ENCODE assay signal across 29 cellular contexts in genomic region chr3:128502712-128503111, GRCh38. TPM values are rescaled to one million over a fixed set of nuclear protein-coding genes. Genes with fewer than 3 reads are reported as not detected.
"Had no signal": no experiment of that assay in that cellular context is flagged by ENCODE, and none has a peak within 500 bp of the region (broad histone marks: within the 10 kb centered on the region; RNA-seq: fewer than 3 reads in every experiment).

No MANE protein-coding gene starts in this region.

- DNase-seq: activated CD4-positive, alpha-beta T cell treated with anti-CD3 and anti-CD28 coated beads, Interleukin-2, amount 10 ng/mL, durations not matched to agents 7 days and 5 days; activated CD4-positive, CD25-positive, alpha-beta regulatory T cell; activated CD8-positive, alpha-beta T cell treated with anti-CD3 and anti-CD28 coated beads for 36 hours; activated gamma-delta T cell; activated naive CD4-positive, alpha-beta T cell treated with anti-CD3 and anti-CD28 coated beads for 36 hours; activated T-cell treated with anti-CD3 and anti-CD28 coated beads for 4 hours; activated T-cell treated with anti-CD3 and anti-CD28 coated beads, Interleukin-2, amount 50 U/mL, for 48 hours; amygdala; MV-4-11; NCI-H1092 treated with DMSO at 0.1 percent for 48 hours; NCI-H1417 treated with DMSO at 0.1 percent for 48 hours; NCI-H1694 treated with DMSO at 0.1 percent for 48 hours; NCI-H2029 treated with DMSO at 0.1 percent for 48 hours; NCI-H510A treated with DMSO at 0.1 percent for 48 hours; Peyer's patch; Right ventricle myocardium superior; SK-N-SH; T-helper 1 cell had no signal

- H3K4me1 ChIP-seq: SJCRH30 had no signal

- H3K4me1 Mint-ChIP-seq: activated CD4-positive, alpha-beta T cell treated with anti-CD3 and anti-CD28 coated beads, Interleukin-2, amount 10 ng/mL, durations not matched to agents 7 days and 5 days; activated T-helper 17 cell treated with anti-CD3 and anti-CD28 coated beads, Interleukin-2, amount 50 U/mL, for 72 hours; central memory CD8-positive, alpha-beta T cell had no signal

- H3K27ac Mint-ChIP-seq: activated CD4-positive, alpha-beta T cell treated with anti-CD3 and anti-CD28 coated beads, Interleukin-2, amount 10 ng/mL, durations not matched to agents 7 days and 5 days; activated CD8-positive, alpha-beta T cell treated with anti-CD3 and anti-CD28 coated beads for 36 hours; activated naive CD4-positive, alpha-beta T cell treated with anti-CD3 and anti-CD28 coated beads for 36 hours; activated naive CD8-positive, alpha-beta T cell; activated T-helper 17 cell treated with anti-CD3 and anti-CD28 coated beads, Interleukin-2, amount 50 U/mL, for 72 hours; brain had no signal

- H3K4me3 Mint-ChIP-seq: activated CD4-positive, alpha-beta T cell treated with anti-CD3 and anti-CD28 coated beads, Interleukin-2, amount 10 ng/mL, durations not matched to agents 7 days and 5 days; activated CD8-positive, alpha-beta T cell treated with anti-CD3 and anti-CD28 coated beads for 36 hours; activated naive CD4-positive, alpha-beta T cell treated with anti-CD3 and anti-CD28 coated beads for 36 hours; activated naive CD8-positive, alpha-beta T cell; activated T-helper 17 cell treated with anti-CD3 and anti-CD28 coated beads, Interleukin-2, amount 50 U/mL, for 72 hours; brain; central memory CD8-positive, alpha-beta T cell had no signal

- H3K36me3 Mint-ChIP-seq: activated naive CD8-positive, alpha-beta T cell; brain had no signal

- H3K36me3 ChIP-seq: Peyer's patch, SJCRH30 had no signal

- H3K9ac ChIP-seq: KMS-11, SK-N-SH had no signal

- H3K4me2 ChIP-seq: KMS-11, SK-N-SH had no signal

- ATAC-seq: activated CD8-positive, alpha-beta T cell treated with anti-CD3 and anti-CD28 coated beads for 36 hours; activated T-helper 17 cell treated with anti-CD3 and anti-CD28 coated beads, Interleukin-2, amount 50 U/mL, for 72 hours had no signal

- H3K9me3 Mint-ChIP-seq: activated CD4-positive, alpha-beta T cell treated with anti-CD3 and anti-CD28 coated beads, Interleukin-2, amount 10 ng/mL, durations not matched to agents 7 days and 5 days; activated CD8-positive, alpha-beta T cell treated with anti-CD3 and anti-CD28 coated beads for 36 hours; activated naive CD4-positive, alpha-beta T cell treated with anti-CD3 and anti-CD28 coated beads for 36 hours; activated T-helper 17 cell treated with anti-CD3 and anti-CD28 coated beads, Interleukin-2, amount 50 U/mL, for 72 hours; central memory CD8-positive, alpha-beta T cell had no signal

- H3K27ac ChIP-seq: KMS-11, Peyer's patch, RWPE1, SJCRH30, VCaP had no signal

- H3K9me3 ChIP-seq: Peyer's patch, SJCRH30, SK-N-SH had no signal

- H3K4me3 ChIP-seq: Peyer's patch, SJCRH30 had no signal

- H3K9me2 ChIP-seq: SK-N-SH had no signal

RNA-seq across cellular contexts. Expression of gene GATA2, which starts 9.7 kb away (rescaled TPM):
- total RNA-seq: activated CD4-positive, alpha-beta T cell treated with anti-CD3 and anti-CD28 coated beads, Interleukin-2, amount 10 ng/mL, durations not matched to agents 7 days and 5 days; activated CD8-positive, alpha-beta T cell treated with anti-CD3 and anti-CD28 coated beads for 36 hours; T-helper 2 cell treated with Interferon-gamma antibody and Interleukin-4, amounts not matched to agents 100 ng/mL and 5 ng/mL, for 36 hours had no signal

RNA-seq across cellular contexts. Expression of gene DNAJB8, which starts 36.0 kb away (rescaled TPM):
- total RNA-seq: activated CD4-positive, alpha-beta T cell treated with anti-CD3 and anti-CD28 coated beads, Interleukin-2, amount 10 ng/mL, durations not matched to agents 7 days and 5 days; activated CD8-positive, alpha-beta T cell treated with anti-CD3 and anti-CD28 coated beads for 36 hours; activated naive CD4-positive, alpha-beta T cell treated with anti-CD3 and anti-CD28 coated beads for 36 hours; activated T-helper 17 cell treated with anti-CD3 and anti-CD28 coated beads, Interleukin-2, amount 50 U/mL, for 72 hours; astrocyte; MCF 10A; Peyer's patch; Right ventricle myocardium superior; SJCRH30; T-helper 2 cell treated with Interferon-gamma antibody and Interleukin-4, amounts not matched to agents 100 ng/mL and 5 ng/mL, for 36 hours had no signal
- polyA plus RNA-seq: SK-N-SH had no signal
